Comparison of ENCODE assay signal across 22 cellular contexts in the genomic region with DNA sequence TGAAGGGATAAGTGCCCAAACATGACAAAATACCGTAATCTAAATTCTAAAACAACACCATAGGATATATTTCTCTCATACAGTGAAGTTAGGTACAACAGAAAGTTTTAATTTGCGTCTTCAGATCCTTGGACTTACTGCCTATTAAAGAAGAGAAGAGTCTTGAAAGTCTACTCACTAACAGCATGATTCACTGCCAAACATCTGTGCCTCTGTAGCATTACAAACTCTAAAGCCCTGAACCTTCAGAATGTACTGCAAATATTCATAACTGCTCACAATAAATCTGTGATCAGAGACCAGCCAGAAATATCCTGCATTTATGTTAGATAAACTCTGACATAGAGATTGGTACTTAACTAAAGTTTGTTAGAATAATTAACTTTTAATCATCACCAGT.
"Had no signal": no experiment of that assay in that cellular context is flagged by ENCODE, and none has a peak within 500 bp of the region (broad histone marks: within the 10 kb centered on the region; RNA-seq: fewer than 3 reads in every experiment).

No MANE protein-coding gene starts in this region.

- H3K27ac Mint-ChIP-seq: activated CD4-positive, alpha-beta T cell treated with anti-CD3 and anti-CD28 coated beads, Interleukin-2, amount 10 ng/mL, durations not matched to agents 7 days and 5 days; activated CD8-positive, alpha-beta memory T cell treated with anti-CD3 and anti-CD28 coated beads, Interleukin-2, amount 10 ng/mL, durations not matched to agents 7 days and 5 days; activated CD8-positive, alpha-beta T cell treated with anti-CD3 and anti-CD28 coated beads for 36 hours; activated naive CD4-positive, alpha-beta T cell treated with anti-CD3 and anti-CD28 coated beads, Interleukin-2, amount 50 U/mL, for 24 hours; immature natural killer cell had no signal

- H3K4me3 ChIP-seq: sigmoid colon, testis, uterus had no signal

- H3K4me3 Mint-ChIP-seq: activated CD4-positive, alpha-beta T cell treated with anti-CD3 and anti-CD28 coated beads, Interleukin-2, amount 10 ng/mL, durations not matched to agents 7 days and 5 days; activated CD8-positive, alpha-beta memory T cell treated with anti-CD3 and anti-CD28 coated beads, Interleukin-2, amount 10 ng/mL, durations not matched to agents 7 days and 5 days; activated CD8-positive, alpha-beta T cell treated with anti-CD3 and anti-CD28 coated beads for 36 hours; activated naive CD4-positive, alpha-beta T cell treated with anti-CD3 and anti-CD28 coated beads, Interleukin-2, amount 50 U/mL, for 24 hours; brain; immature natural killer cell; neural crest cell had no signal

- ATAC-seq: activated CD4-positive, CD25-positive, alpha-beta regulatory T cell treated with anti-CD3 and anti-CD28 coated beads, Interleukin-2, amount 50 U/mL, for 24 hours; activated CD8-positive, alpha-beta memory T cell treated with anti-CD3 and anti-CD28 coated beads, Interleukin-2, amount 10 ng/mL, durations not matched to agents 7 days and 5 days; activated CD8-positive, alpha-beta T cell treated with anti-CD3 and anti-CD28 coated beads for 36 hours; foreskin keratinocyte; left cardiac atrium had no signal

- H3K36me3 ChIP-seq: sigmoid colon, uterus had no signal

- H3K9me3 ChIP-seq: sigmoid colon, testis, uterus had no signal

- H3K4me1 Mint-ChIP-seq: activated CD4-positive, alpha-beta T cell treated with anti-CD3 and anti-CD28 coated beads, Interleukin-2, amount 10 ng/mL, durations not matched to agents 7 days and 5 days; activated CD8-positive, alpha-beta memory T cell treated with anti-CD3 and anti-CD28 coated beads, Interleukin-2, amount 10 ng/mL, durations not matched to agents 7 days and 5 days; activated naive CD4-positive, alpha-beta T cell treated with anti-CD3 and anti-CD28 coated beads, Interleukin-2, amount 50 U/mL, for 24 hours; immature natural killer cell; neural crest cell had no signal

- H3K27me3 ChIP-seq: foreskin keratinocyte, sigmoid colon, testis, uterus had no signal

- DNase-seq: activated CD4-positive, alpha-beta T cell treated with anti-CD3 and anti-CD28 coated beads, Interleukin-2, amount 10 ng/mL, durations not matched to agents 7 days and 5 days; activated CD8-positive, alpha-beta memory T cell treated with anti-CD3 and anti-CD28 coated beads, Interleukin-2, amount 10 ng/mL, durations not matched to agents 7 days and 5 days; activated CD8-positive, alpha-beta T cell treated with anti-CD3 and anti-CD28 coated beads for 36 hours; activated gamma-delta T cell treated with Interleukin-2 at 50 U/mL for 16 hours; activated T-cell treated with anti-CD3 and anti-CD28 coated beads for 4 hours; aorta; caudate nucleus; dermis blood vessel endothelial cell; effector CD8-positive, alpha-beta T cell; foreskin keratinocyte; immature natural killer cell; left cardiac atrium; occipital lobe; sigmoid colon; stimulated activated CD4-positive, alpha-beta T cell treated with anti-CD3 and anti-CD28 coated beads, Interleukin-4, amount 100 ng/mL, for 1 hour; stimulated activated naive CD4-positive, alpha-beta T cell; testis; uterus had no signal

- H3K4me1 ChIP-seq: foreskin keratinocyte, testis, uterus had no signal

- H3K27ac ChIP-seq: foreskin keratinocyte, sigmoid colon, testis, uterus had no signal

- H3K9me3 Mint-ChIP-seq: activated CD4-positive, alpha-beta T cell treated with anti-CD3 and anti-CD28 coated beads, Interleukin-2, amount 10 ng/mL, durations not matched to agents 7 days and 5 days; activated CD8-positive, alpha-beta T cell treated with anti-CD3 and anti-CD28 coated beads for 36 hours; brain; neural crest cell had no signal

- H3K36me3 Mint-ChIP-seq: activated CD8-positive, alpha-beta memory T cell treated with anti-CD3 and anti-CD28 coated beads, Interleukin-2, amount 10 ng/mL, durations not matched to agents 7 days and 5 days; activated naive CD4-positive, alpha-beta T cell treated with anti-CD3 and anti-CD28 coated beads, Interleukin-2, amount 50 U/mL, for 24 hours; immature natural killer cell had no signal

- H3K27me3 Mint-ChIP-seq: activated CD4-positive, alpha-beta T cell treated with anti-CD3 and anti-CD28 coated beads, Interleukin-2, amount 10 ng/mL, durations not matched to agents 7 days and 5 days; activated CD8-positive, alpha-beta memory T cell treated with anti-CD3 and anti-CD28 coated beads, Interleukin-2, amount 10 ng/mL, durations not matched to agents 7 days and 5 days; activated CD8-positive, alpha-beta T cell treated with anti-CD3 and anti-CD28 coated beads for 36 hours; activated naive CD4-positive, alpha-beta T cell treated with anti-CD3 and anti-CD28 coated beads, Interleukin-2, amount 50 U/mL, for 24 hours; brain had no signal
